10 cellular contexts compared by ENCODE assay signal in the genomic region with DNA sequence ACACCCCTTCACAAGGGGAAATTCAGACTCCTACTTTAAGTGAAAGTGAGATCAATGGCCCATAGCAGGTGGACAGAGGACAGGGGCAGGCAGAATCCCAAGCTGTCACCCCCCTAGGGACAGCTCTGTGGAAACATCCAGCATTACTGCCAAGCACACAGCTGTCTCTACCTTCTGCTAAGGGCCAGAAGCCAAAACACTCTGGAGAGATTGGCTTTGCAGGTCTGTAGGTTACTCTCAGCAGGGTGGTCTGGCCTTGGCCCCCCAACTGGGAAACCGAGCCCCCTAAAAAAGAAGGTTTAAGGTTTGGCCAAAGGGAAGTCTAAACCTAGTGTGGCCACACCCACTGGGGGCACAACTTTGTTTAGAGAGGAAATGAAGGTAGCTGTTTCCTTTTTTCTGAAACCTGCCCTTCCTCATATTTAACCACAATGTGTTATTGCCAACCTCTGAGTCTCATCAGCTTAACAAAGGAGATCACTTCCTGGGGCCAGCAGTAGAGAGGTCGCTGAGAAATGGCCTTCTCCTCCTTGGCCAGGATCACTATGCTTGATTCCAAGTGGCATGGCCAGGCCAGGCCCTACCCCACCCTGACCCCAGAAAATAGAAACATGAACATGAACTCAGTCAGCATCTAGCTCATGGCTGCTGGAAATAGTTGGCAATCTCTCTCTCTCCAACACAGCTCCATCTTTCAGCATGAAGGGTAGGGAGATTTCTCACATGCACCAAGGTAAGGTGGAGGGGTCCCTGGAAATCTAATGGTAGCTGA. TPM values are rescaled to one million over a fixed set of nuclear protein-coding genes. Genes with fewer than 3 reads are reported as not detected.
DNase-seq lines count a peak whose midpoint lies in the region; ATAC-seq and TF ChIP-seq lines count a peak whose summit lies in the region.
"Had no signal": no experiment of that assay in that cellular context is flagged by ENCODE, and none has a peak within 500 bp of the region (broad histone marks: within the 10 kb centered on the region; RNA-seq: fewer than 3 reads in every experiment).

No MANE protein-coding gene starts in this region.

- H3K4me1 ChIP-seq in DND-41 (ENCODE audit: insufficient read depth, low read length) = peaks cover 11% of the 10 kb centered on the region

- BruUV-seq in Calu3 (replicated peaks; lab: Mats Ljungman, UMichigan) = no TSS peak

- no peak overlapping the region for H3K4me2 ChIP-seq in DND-41 (ENCODE audit: insufficient read depth, low read length)

- peaks cover 13% of the 10 kb centered on the region for H3K36me3 Mint-ChIP-seq in activated T-cell treated with anti-CD3 and anti-CD28 coated beads, Interleukin-2, amount 50 U/mL, for 4 hours (ENCODE audit: insufficient read depth)
- H3K36me3 Mint-ChIP-seq in naive B cell = peaks cover 7 to 10% of the 10 kb centered on the region in 2 donors
- H3K36me3 Mint-ChIP-seq in Calu3 (ENCODE audit: insufficient read depth, unreplicated experiment) = no peaks in the 10 kb centered on the region

- H3K36me3 ChIP-seq in DND-41 (ENCODE audit: insufficient read depth, low read length) = peaks cover 42% of the 10 kb centered on the region
- H3K36me3 ChIP-seq: ovary had no signal

- intact Hi-C loops in Calu3 (cut with micrococcal nuclease; ENCODE audit: unreplicated experiment) = no loop called here

- H4K20me1 ChIP-seq in DND-41 (ENCODE audit: insufficient read depth, low read length) = no peaks in the 10 kb centered on the region

- TF ChIP-seq CTCF in DND-41 (IDR thresholded peaks at IDR 0.05; ENCODE audit: borderline replicate concordance, extremely low read depth, low read length, poor library complexity, severe bottlenecking) = no peak
- no peak for TF ChIP-seq CTCF in Calu3 (IDR thresholded peaks at IDR 0.05; ENCODE audit: unreplicated experiment)

- H3K9me3 Mint-ChIP-seq in activated T-cell treated with anti-CD3 and anti-CD28 coated beads, Interleukin-2, amount 50 U/mL, for 4 hours = no peaks in the 10 kb centered on the region
- no peaks in the 10 kb centered on the region for H3K9me3 Mint-ChIP-seq in naive B cell
- no peaks in the 10 kb centered on the region for H3K9me3 Mint-ChIP-seq in Calu3 (ENCODE audit: low read depth, unreplicated experiment)
- H3K9me3 Mint-ChIP-seq: HFFc6 had no signal

- H3K4me3 ChIP-seq in DND-41 (ENCODE audit: low read depth in 1 of 2, low read length in 2 of 2) = no peak overlapping the region
- H3K4me3 ChIP-seq: ovary had no signal

- TF ChIP-seq POLR2A in erythroblast (IDR thresholded peaks at IDR 0.05; ENCODE audit: low read length) = no peak

- peaks cover 61% of the 10 kb centered on the region for H3K4me1 Mint-ChIP-seq in activated T-cell treated with anti-CD3 and anti-CD28 coated beads, Interleukin-2, amount 50 U/mL, for 4 hours (ENCODE audit: low read depth)
- H3K4me1 Mint-ChIP-seq in naive B cell (peaks cover 35 to 51% (median 40%) of the 10 kb centered on the region in 3 donors), Calu3 (ENCODE audit: low read depth, unreplicated experiment) (no peaks in the 10 kb centered on the region)

- no peak overlapping the region for H2AFZ ChIP-seq in DND-41 (ENCODE audit: low read depth, low read length)

- H3K27ac ChIP-seq in DND-41 (ENCODE audit: low read length) = peak overlapping the region; percentile 5
- H3K27ac ChIP-seq: ovary had no signal

- CTCF ChIA-PET in Calu3 (lab: Charles Lee) = interaction anchor here (0.6 kb wide), 1 partner anchor 21 kb away, joined by 7 read pairs; no protein-coding TSS in a partner anchor

- H3K27ac Mint-ChIP-seq in naive B cell (peak overlapping the region; percentile 96 to 99 (median 98)), Calu3 (ENCODE audit: unreplicated experiment) (no peak overlapping the region)
- H3K27ac Mint-ChIP-seq: HFFc6 had no signal

- DNase-seq in DND-41 = peak; percentile 27
- DNase-seq in NCI-H1694 (lab: John Stamatoyannopoulos, UW) = peak; percentile 82
- no peak for DNase-seq in activated T-cell treated with anti-CD3 and anti-CD28 coated beads, Interleukin-2, amount 50 U/mL, for 4 hours
- peak; percentile 76 for DNase-seq in naive B cell
- no peak for DNase-seq in Calu3
- no peak for DNase-seq in NCI-H774 (lab: John Stamatoyannopoulos, UW)
- no peak for DNase-seq in erythroblast (lab: John Stamatoyannopoulos, UW)
- no peak for DNase-seq in SW 1271 (lab: John Stamatoyannopoulos, UW)
- DNase-seq: HFFc6 had no signal

- no peaks in the 10 kb centered on the region for H3K27me3 ChIP-seq in DND-41 (ENCODE audit: insufficient read depth, low read length, poor library complexity)
- H3K27me3 ChIP-seq: ovary had no signal

- no peak overlapping the region for H3K9ac ChIP-seq in DND-41 (ENCODE audit: low read depth, low read length)

- ATAC-seq in DND-41 (ENCODE audit: insufficient read depth, low read depth) = peak; percentile 70
- ATAC-seq in activated T-cell treated with anti-CD3 and anti-CD28 coated beads, Interleukin-2, amount 50 U/mL, for 4 hours = peak; percentile 31 to 41
- ATAC-seq in naive B cell (ENCODE audit: low read depth in 2 of 2) = peak; percentile 89 to 91

- H3K27me3 Mint-ChIP-seq in activated T-cell treated with anti-CD3 and anti-CD28 coated beads, Interleukin-2, amount 50 U/mL, for 4 hours (ENCODE audit: low read depth) = no peaks in the 10 kb centered on the region
- no peaks in the 10 kb centered on the region for H3K27me3 Mint-ChIP-seq in naive B cell
- H3K27me3 Mint-ChIP-seq in Calu3 (ENCODE audit: unreplicated experiment) = no peaks in the 10 kb centered on the region

- H3K4me3 Mint-ChIP-seq in activated T-cell treated with anti-CD3 and anti-CD28 coated beads, Interleukin-2, amount 50 U/mL, for 4 hours = peak overlapping the region; percentile 26
- peak overlapping the region; percentile 34 to 91 (median 82) for H3K4me3 Mint-ChIP-seq in naive B cell
- H3K4me3 Mint-ChIP-seq in Calu3 (ENCODE audit: low read depth, unreplicated experiment) = no peak overlapping the region
- H3K4me3 Mint-ChIP-seq: HFFc6 had no signal

- H3K9me3 ChIP-seq in DND-41 (ENCODE audit: insufficient read depth, low read length, severe bottlenecking) = no peaks in the 10 kb centered on the region
- H3K9me3 ChIP-seq: ovary had no signal

- H3K79me2 ChIP-seq in DND-41 (ENCODE audit: insufficient read depth, low read length) = no peaks in the 10 kb centered on the region

RNA-seq across cellular contexts. Expression of a gene that starts 25.9 kb away (rescaled TPM):
- total RNA-seq in activated T-cell treated with anti-CD3 and anti-CD28 coated beads, Interleukin-2, amount 50 U/mL, for 4 hours = under 1 TPM; 0.24 to 0.46 (median 0.37) TPM
- polyA plus RNA-seq in naive B cell (ENCODE audit: low read depth in 6 of 6) = under 1 TPM in 4 of 6 donors, not detected in 2; 0.25 to 0.64 (median 0.36) TPM
- total RNA-seq in Calu3 (2022) = 0.68 and 0.81 TPM in 2 replicates

RNA-seq across cellular contexts. Expression of a gene that starts 32.1 kb away (rescaled TPM):
- total RNA-seq in activated T-cell treated with anti-CD3 and anti-CD28 coated beads, Interleukin-2, amount 50 U/mL, for 4 hours = 1 to 10 TPM; 4.6 to 5.8 (median 5.7) TPM
- polyA plus RNA-seq in naive B cell (ENCODE audit: low read depth in 6 of 6) = 10 to 100 TPM in 5 of 6 donors, 1 to 10 TPM in 1; 4.7 to 24.3 (median 15.9) TPM
- 26.5 and 28.1 TPM in 2 replicates for total RNA-seq in Calu3 (2022)

RNA-seq across cellular contexts. Expression of a gene that starts 43.9 kb away (rescaled TPM):
- total RNA-seq in activated T-cell treated with anti-CD3 and anti-CD28 coated beads, Interleukin-2, amount 50 U/mL, for 4 hours = 10 to 100 TPM; 83.2 to 90.5 (median 84.0) TPM
- 10 to 100 TPM in 5 of 6 donors, 1 to 10 TPM in 1; 7.3 to 41.8 (median 17.1) TPM for polyA plus RNA-seq in naive B cell (ENCODE audit: low read depth in 6 of 6)
- 137 and 144 TPM in 2 replicates for total RNA-seq in Calu3 (2022)

Comparison
In these comparisons a context has a peak if more than half of its experiments do, and no peak if none do; other contexts are left out.
1. ATAC-seq: peak in every context shown above with its lines; median percentile 90 in naive B cell; 70 in DND-41; 36 in activated T-cell treated with anti-CD3 and anti-CD28 coated beads, Interleukin-2, amount 50 U/mL, for 4 hours.
2. DNase-seq: peak in DND-41 (single experiment), NCI-H1694 (single experiment) and naive B cell (single experiment); none in activated T-cell treated with anti-CD3 and anti-CD28 coated beads, Interleukin-2, amount 50 U/mL, for 4 hours (single experiment), Calu3 (single experiment), NCI-H774 (single experiment), erythroblast (0 of 2) and SW 1271 (0 of 2).